ENCODE assay signal across 9 cellular contexts in the genomic region with DNA sequence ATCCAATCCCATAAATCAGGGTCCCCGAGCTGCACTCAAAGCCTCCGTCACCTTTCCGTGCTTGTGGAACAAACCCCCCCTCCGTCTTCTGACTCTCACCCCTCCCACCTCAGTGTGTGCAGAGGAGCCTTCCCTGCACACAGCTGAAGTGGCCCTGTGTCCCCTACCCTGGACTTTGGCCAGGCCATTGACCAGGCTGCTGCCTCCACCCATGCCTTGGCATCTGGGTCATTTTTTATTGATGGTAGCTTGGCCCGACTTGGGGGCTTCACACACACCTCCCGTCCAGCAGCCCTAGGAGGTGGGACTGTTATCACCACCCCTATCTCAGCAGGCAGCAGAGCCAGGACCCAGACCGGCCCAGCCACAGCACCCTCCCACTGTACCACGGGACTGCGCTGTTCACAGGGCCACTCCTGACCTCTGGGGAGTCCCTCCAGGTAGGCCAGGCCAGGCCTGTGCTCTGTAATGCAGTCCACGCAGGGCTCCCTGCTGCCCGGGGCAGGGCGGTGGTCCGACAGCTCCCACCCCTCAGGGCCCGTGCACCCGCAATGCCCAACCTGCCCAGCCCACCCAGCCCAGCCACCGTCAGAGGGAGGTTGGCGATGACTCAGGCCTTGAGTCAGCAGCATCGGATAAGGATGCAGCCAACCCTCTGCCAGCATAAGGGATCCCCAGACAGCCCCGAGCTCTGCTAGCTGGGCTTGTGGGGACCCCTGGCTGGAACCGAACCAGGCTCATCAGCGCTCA. TPM values are rescaled to one million over a fixed set of nuclear protein-coding genes. Genes with fewer than 3 reads are reported as not detected.
A peak's percentile ranks its signal among the peaks of the same experiment; 100 is the strongest.
DNase-seq lines count a peak whose midpoint lies in the region; ATAC-seq, FAIRE-seq and TF ChIP-seq lines count a peak whose summit lies in the region.
"Had no signal": no experiment of that assay in that cellular context is flagged by ENCODE, and none has a peak within 500 bp of the region (broad histone marks: within the 10 kb centered on the region; RNA-seq: fewer than 3 reads in every experiment).

No MANE protein-coding gene starts in this region.

- no peaks in the 10 kb centered on the region for H3K9me3 ChIP-seq in A549

- H3K36me3 Mint-ChIP-seq in mesothelial cell of epicardium = no peaks in the 10 kb centered on the region

- TF ChIP-seq CTCF in A549 (IDR thresholded peaks at IDR 0.05) = no peak
- no peak for TF ChIP-seq CTCF in coronary artery (IDR thresholded peaks at IDR 0.05)
- TF ChIP-seq CTCF in mesothelial cell of epicardium (IDR thresholded peaks at IDR 0.05; ENCODE audit: unreplicated experiment) = no peak

- H3K4me1 Mint-ChIP-seq in mesothelial cell of epicardium = peaks cover 59% of the 10 kb centered on the region

- H3K4me3 ChIP-seq in A549 (peak overlapping the region; percentile 38), coronary artery (peak overlapping the region; percentile 51)

- no peaks in the 10 kb centered on the region for H3K9me3 Mint-ChIP-seq in mesothelial cell of epicardium
- H3K9me3 Mint-ChIP-seq: stimulated activated naive CD8-positive, alpha-beta T cell treated with anti-CD3 and anti-CD28 coated beads, Interleukin-15, Interleukin-2, amounts not matched to agents 100 ng/mL and 50 ng/mL, for 24 hours had no signal

- H3K27ac Mint-ChIP-seq in mesothelial cell of epicardium = peak overlapping the region; percentile 93
- H3K27ac Mint-ChIP-seq: stimulated activated naive CD8-positive, alpha-beta T cell treated with anti-CD3 and anti-CD28 coated beads, Interleukin-15, Interleukin-2, amounts not matched to agents 100 ng/mL and 50 ng/mL, for 24 hours had no signal

- no peak for FAIRE-seq in A549 (lab: Jason Lieb, UNC)

- POLR2A ChIA-PET in A549 (lab: Yijun Ruan, JAX) = interaction anchor here (0.7 to 3.9 kb wide), 5 partner anchors 8 to 621 kb away, joined by 3 to 19 read pairs (median 4); a partner anchor contains a TSS

- CTCF ChIA-PET in A549 (lab: Yijun Ruan, JAX) = interaction anchor here (0.7 to 7.6 kb wide), 15 partner anchors 8 to 116 kb away, joined by 3 to 117 read pairs (median 8); a partner anchor contains a TSS

- H3K27ac ChIP-seq in A549 (peak overlapping the region; percentile 98 to 100), coronary artery (peak overlapping the region; percentile 84 to 93)

- peak overlapping the region; percentile 20 for H3K4me3 Mint-ChIP-seq in mesothelial cell of epicardium
- H3K4me3 Mint-ChIP-seq: stimulated activated naive CD8-positive, alpha-beta T cell treated with anti-CD3 and anti-CD28 coated beads, Interleukin-15, Interleukin-2, amounts not matched to agents 100 ng/mL and 50 ng/mL, for 24 hours had no signal

- 22% methylated on average over 6 of the region's 21 CpGs for WGBS in A549 (ENCODE audit: missing lambda C conversion rate)

- DNase-seq in A549 (ENCODE audit: low read depth in 1 of 2, low spot score in 1 of 2) (peak; percentile 83 to 85), LoVo (ENCODE audit: low spot score) (peak; percentile 8), coronary artery (ENCODE audit: low spot score) (peak; percentile 87), mesothelial cell of epicardium (ENCODE audit: low spot score in 2 of 2, unreplicated experiment in 2 of 2) (no peak)
- DNase-seq in activated CD4-positive, alpha-beta T cell treated with anti-CD3 and anti-CD28 coated beads, Interleukin-2, amount 50 U/mL, for 4 hours = no peak

- H3K4me1 ChIP-seq in A549 = peaks cover 78% of the 10 kb centered on the region

- H3K4me2 ChIP-seq in A549 = peak overlapping the region; percentile 87

- H3K27me3 Mint-ChIP-seq in mesothelial cell of epicardium (ENCODE audit: low read depth) = no peaks in the 10 kb centered on the region
- H3K27me3 Mint-ChIP-seq: stimulated activated naive CD8-positive, alpha-beta T cell treated with anti-CD3 and anti-CD28 coated beads, Interleukin-15, Interleukin-2, amounts not matched to agents 100 ng/mL and 50 ng/mL, for 24 hours had no signal

- TF ChIP-seq EP300 in A549 (IDR thresholded peaks at IDR 0.05) = no peak; a peak in 1 of 5 replicates

- no peak for TF ChIP-seq RAD21 in A549 (conservative IDR thresholded peaks at IDR 0.05 in 1 of 2, IDR thresholded peaks at IDR 0.05 in 1 of 2)

- no peak for TF ChIP-seq POLR2A in A549 (IDR thresholded peaks at IDR 0.05; ENCODE audit: low read length)
- no peak for TF ChIP-seq POLR2A in GM18505 (IDR thresholded peaks at IDR 0.05; ENCODE audit: borderline replicate concordance, extremely low read depth, insufficient read depth, insufficient read length)

- peak; percentile 51 to 66 for ATAC-seq in A549
- no peak for ATAC-seq in GM18867 (IDR thresholded peaks at IDR 0.05; ENCODE audit: unreplicated experiment)
- ATAC-seq in HG03571 (IDR thresholded peaks at IDR 0.05; ENCODE audit: unreplicated experiment) = no peak
- no peak for ATAC-seq in GM18505 (IDR thresholded peaks at IDR 0.05; ENCODE audit: unreplicated experiment)

TF ChIP-seq in A549, 52 proteins besides CTCF, POLR2A, EP300 and RAD21:
- TF ChIP-seq RNF2 (IDR thresholded peaks at IDR 0.05; ENCODE audit: borderline replicate concordance, low read depth) (no peak), SMC3 (IDR thresholded peaks at IDR 0.05) (no peak), RARB (CRISPR knock-in tag; IDR thresholded peaks at IDR 0.05) (0 out of 2 replicates have a peak, but pooled peaks have one; percentile 15), CBX8 (IDR thresholded peaks at IDR 0.05) (no peak), MAFK (IDR thresholded peaks at IDR 0.05; ENCODE audit: partially characterized antibody) (peak; percentile 42), RFX5 (IDR thresholded peaks at IDR 0.05) (no peak), JUNB (IDR thresholded peaks at IDR 0.05) (peak; percentile 37; the same call in 1 of the 2 replicates), HOXA7 (CRISPR knock-in tag; IDR thresholded peaks at IDR 0.05) (no peak), PHF8 (IDR thresholded peaks at IDR 0.05; ENCODE audit: borderline replicate concordance, low read depth) (no peak), KDM5A (IDR thresholded peaks at IDR 0.05) (no peak), HOXB5 (CRISPR knock-in tag; IDR thresholded peaks at IDR 0.05) (no peak), NFE2L2 (conservative IDR thresholded peaks at IDR 0.05; ENCODE audit: low read length) (no peak), FOSB (CRISPR knock-in tag; IDR thresholded peaks at IDR 0.05) (no peak), JUN (IDR thresholded peaks at IDR 0.05) (peak in 1 of 2 experiments; percentile 42; a peak in 1 of 5 replicates), ZNF302 (CRISPR knock-in tag; IDR thresholded peaks at IDR 0.05) (no peak), ZSCAN20 (CRISPR knock-in tag; IDR thresholded peaks at IDR 0.05) (no peak), NPAS2 (CRISPR knock-in tag; IDR thresholded peaks at IDR 0.05; ENCODE audit: borderline replicate concordance) (no peak), GATA3 (IDR thresholded peaks at IDR 0.05; ENCODE audit: borderline replicate concordance) (peak; percentile 40; the same call in 1 of the 2 replicates), FOSL2 (IDR thresholded peaks at IDR 0.05) (0 out of 2 replicates have a peak, but pooled peaks have one; percentile 51), FOSL2 (CRISPR knock-in tag; IDR thresholded peaks at IDR 0.05) (peak; percentile 90)
- TF ChIP-seq, protein P1, sequence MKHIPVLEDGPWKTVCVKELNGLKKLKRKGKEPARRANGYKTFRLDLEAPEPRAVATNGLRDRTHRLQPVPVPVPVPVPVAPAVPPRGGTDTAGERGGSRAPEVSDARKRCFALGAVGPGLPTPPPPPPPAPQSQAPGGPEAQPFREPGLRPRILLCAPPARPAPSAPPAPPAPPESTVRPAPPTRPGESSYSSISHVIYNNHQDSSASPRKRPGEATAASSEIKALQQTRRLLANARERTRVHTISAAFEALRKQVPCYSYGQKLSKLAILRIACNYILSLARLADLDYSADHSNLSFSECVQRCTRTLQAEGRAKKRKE (CRISPR knock-in tag; IDR thresholded peaks at IDR 0.05; ENCODE audit: low read depth) = no peak
- TF ChIP-seq, protein P2, sequence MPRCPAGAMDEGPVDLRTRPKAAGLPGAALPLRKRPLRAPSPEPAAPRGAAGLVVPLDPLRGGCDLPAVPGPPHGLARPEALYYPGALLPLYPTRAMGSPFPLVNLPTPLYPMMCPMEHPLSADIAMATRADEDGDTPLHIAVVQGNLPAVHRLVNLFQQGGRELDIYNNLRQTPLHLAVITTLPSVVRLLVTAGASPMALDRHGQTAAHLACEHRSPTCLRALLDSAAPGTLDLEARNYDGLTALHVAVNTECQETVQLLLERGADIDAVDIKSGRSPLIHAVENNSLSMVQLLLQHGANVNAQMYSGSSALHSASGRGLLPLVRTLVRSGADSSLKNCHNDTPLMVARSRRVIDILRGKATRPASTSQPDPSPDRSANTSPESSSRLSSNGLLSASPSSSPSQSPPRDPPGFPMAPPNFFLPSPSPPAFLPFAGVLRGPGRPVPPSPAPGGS (IDR thresholded peaks at IDR 0.05) = no peak
TF ChIP-seq in A549: peak in this region for 6.

RNA-seq across cellular contexts. Expression of a gene that starts 9.2 kb away (rescaled TPM):
- polyA plus RNA-seq in A549 (2011; rRNA removed) = 23.6 and 24.7 TPM in 2 replicates
- 68.4 and 94.0 TPM in 2 replicates for polyA plus RNA-seq in A549 (2012; cell fraction: cytosol; rRNA removed)
- 224 and 375 TPM in 2 replicates for polyA plus RNA-seq in A549 (2012; cell fraction: nucleus; rRNA removed)
- polyA plus RNA-seq in A549 (2017; fragmentation: RNase III; extraction: RNeasy Plus Mini Kit Qiagen cat#74134 plus additional on column Dnase treatment) = 71.2 to 76.6 TPM (median 72.0 TPM) in 3 replicates
- polyA minus RNA-seq in A549 (2011; rRNA and poly(A)+ RNA removed) = 19.6 and 27.7 TPM in 2 replicates
- total RNA-seq in mesothelial cell of epicardium = 90.2 to 92.8 TPM (median 92.5 TPM) in 3 replicates

RNA-seq across cellular contexts. Expression of a gene that starts 43.8 kb away (rescaled TPM):
- polyA plus RNA-seq in A549 (2011; rRNA removed) (8.8 and 10.1 TPM in 2 replicates), A549 (2017; fragmentation: RNase III; extraction: RNeasy Plus Mini Kit Qiagen cat#74134 plus additional on column Dnase treatment) (6.2 to 8.3 TPM (median 7.4 TPM) in 3 replicates)
- 6.0 and 6.2 TPM in 2 replicates for polyA plus RNA-seq in A549 (2012; cell fraction: cytosol; rRNA removed)
- polyA plus RNA-seq in A549 (2012; cell fraction: nucleus; rRNA removed) = 17.9 and 19.6 TPM in 2 replicates
- 6.5 and 9.5 TPM in 2 replicates for polyA minus RNA-seq in A549 (2011; rRNA and poly(A)+ RNA removed)
- 14.1 to 17.1 TPM (median 14.4 TPM) in 3 replicates for total RNA-seq in mesothelial cell of epicardium

Comparison
In these comparisons a context has a peak if more than half of its experiments do, and no peak if none do; other contexts are left out.
1. ATAC-seq: peak in A549 (2 of 2); none in GM18867 (single experiment), HG03571 (single experiment) and GM18505 (single experiment).
2. DNase-seq: peak in A549 (2 of 2), LoVo (single experiment) and coronary artery (single experiment); none in mesothelial cell of epicardium (0 of 2) and activated CD4-positive, alpha-beta T cell treated with anti-CD3 and anti-CD28 coated beads, Interleukin-2, amount 50 U/mL, for 4 hours (0 of 2).